Comparison of ENCODE assay signal across 12 cellular contexts in genomic region chr6:26034901-26035300, GRCh38. TPM values are rescaled to one million over a fixed set of nuclear protein-coding genes. Genes with fewer than 3 reads are reported as not detected.
DNase-seq lines count a peak whose midpoint lies in the region; ATAC-seq and TF ChIP-seq lines count a peak whose summit lies in the region.
"Had no signal": no experiment of that assay in that cellular context is flagged by ENCODE, and none has a peak within 500 bp of the region (broad histone marks: within the 10 kb centered on the region; RNA-seq: fewer than 3 reads in every experiment).

No MANE protein-coding gene starts in this region.

- H3K27me3 Mint-ChIP-seq in activated naive CD4-positive, alpha-beta T cell treated with anti-CD3 and anti-CD28 coated beads, Interleukin-2, amount 50 U/mL, for 24 hours: no peaks in the 10 kb centered on the region
- H3K27me3 Mint-ChIP-seq in endothelial cell (ENCODE audit: unreplicated experiment): peaks cover 1% of the 10 kb centered on the region
- H3K27me3 Mint-ChIP-seq in stimulated activated naive B cell treated with anti-CD40 and anti-IgM and Interleukin-4, amounts not matched to agents 10 μg/mL and 1 μg/mL and 100 μg/mL, for 72 hours: no peaks in the 10 kb centered on the region

- H3K27me3 ChIP-seq in PC-9 (ENCODE audit: insufficient read depth, low read depth) (no peaks in the 10 kb centered on the region), right cardiac atrium (ENCODE audit: control insufficient read depth, insufficient read depth) (no peaks in the 10 kb centered on the region)
- H3K27me3 ChIP-seq: left lung had no signal

- CTCF ChIA-PET in PC-9 (lab: Charles Lee): no interaction called here

- WGBS in right cardiac atrium: 91% methylated on average over 2 of the region's 2 CpGs

- H3K4me1 Mint-ChIP-seq in activated naive CD4-positive, alpha-beta T cell treated with anti-CD3 and anti-CD28 coated beads, Interleukin-2, amount 50 U/mL, for 24 hours: peaks cover 39% of the 10 kb centered on the region
- H3K4me1 Mint-ChIP-seq in endothelial cell (ENCODE audit: unreplicated experiment): peaks cover 21% of the 10 kb centered on the region
- peaks cover 11 to 36% of the 10 kb centered on the region in 2 donors for H3K4me1 Mint-ChIP-seq in stimulated activated naive B cell treated with anti-CD40 and anti-IgM and Interleukin-4, amounts not matched to agents 10 μg/mL and 1 μg/mL and 100 μg/mL, for 72 hours

- H3K4me3 Mint-ChIP-seq in activated naive CD4-positive, alpha-beta T cell treated with anti-CD3 and anti-CD28 coated beads, Interleukin-2, amount 50 U/mL, for 24 hours: peak overlapping the region; percentile 90
- H3K4me3 Mint-ChIP-seq in endothelial cell (ENCODE audit: unreplicated experiment): peak overlapping the region; percentile 32
- H3K4me3 Mint-ChIP-seq in stimulated activated naive B cell treated with anti-CD40 and anti-IgM and Interleukin-4, amounts not matched to agents 10 μg/mL and 1 μg/mL and 100 μg/mL, for 72 hours: no peak overlapping the region

- peaks cover 5% of the 10 kb centered on the region; the same call in 1 of the 2 replicates for H3K79me2 ChIP-seq in PC-9 (ENCODE audit: low read depth)

- peak overlapping the region; percentile 79 for H3K27ac ChIP-seq in PC-9
- no peak overlapping the region for H3K27ac ChIP-seq in right cardiac atrium (ENCODE audit: low read length)

- H4K20me1 ChIP-seq in PC-9 (ENCODE audit: insufficient read depth): no peaks in the 10 kb centered on the region

- no TSS peak for BruUV-seq in PC-9 (replicated peaks; lab: Mats Ljungman, UMichigan)

- H3F3A ChIP-seq in PC-9 (ENCODE audit: insufficient read depth, low read depth): peaks cover 36% of the 10 kb centered on the region

- H2AFZ ChIP-seq in PC-9: 0 out of 2 replicates have a peak overlapping the region, but pooled peaks have one; percentile 41

- POLR2A ChIA-PET in PC-9 (lab: Charles Lee; ENCODE audit: unreplicated experiment): interaction anchor here (0.6 kb wide), 1 partner anchor 10 kb away, joined by 3 read pairs; a partner anchor contains a TSS

- ATAC-seq in stimulated activated naive B cell treated with anti-CD40 and anti-IgM and Interleukin-4, amounts not matched to agents 10 μg/mL and 1 μg/mL and 100 μg/mL, for 72 hours (replicated peaks): no peak
- ATAC-seq in right cardiac atrium (no peak), HG02970 (IDR thresholded peaks at IDR 0.05; ENCODE audit: low FRiP score, unreplicated experiment) (no peak)
- ATAC-seq: left lung had no signal

- H3K4me1 ChIP-seq in PC-9 (replicated peaks; ENCODE audit: insufficient read depth): peaks cover 32% of the 10 kb centered on the region
- H3K4me1 ChIP-seq in right cardiac atrium (ENCODE audit: control insufficient read depth, insufficient read depth, low read length): peaks cover 2% of the 10 kb centered on the region

- H3K4me3 ChIP-seq in PC-9: peak overlapping the region; percentile 81; the same call in 1 of the 2 replicates
- no peak overlapping the region for H3K4me3 ChIP-seq in right cardiac atrium (ENCODE audit: low read length)
- H3K4me3 ChIP-seq: left lung had no signal

- H3K36me3 ChIP-seq in PC-9 (ENCODE audit: low read depth): no peaks in the 10 kb centered on the region
- H3K36me3 ChIP-seq: left lung had no signal

- H3K4me2 ChIP-seq in PC-9: peak overlapping the region; percentile 98

- H3K27ac Mint-ChIP-seq in activated naive CD4-positive, alpha-beta T cell treated with anti-CD3 and anti-CD28 coated beads, Interleukin-2, amount 50 U/mL, for 24 hours: peak overlapping the region; percentile 47
- H3K27ac Mint-ChIP-seq in endothelial cell (ENCODE audit: unreplicated experiment): peak overlapping the region; percentile 97
- H3K27ac Mint-ChIP-seq in stimulated activated naive B cell treated with anti-CD40 and anti-IgM and Interleukin-4, amounts not matched to agents 10 μg/mL and 1 μg/mL and 100 μg/mL, for 72 hours: peak overlapping the region; percentile 14

- TF ChIP-seq CTCF in PC-9 (conservative IDR thresholded peaks at IDR 0.05) (no peak), endothelial cell (IDR thresholded peaks at IDR 0.05; ENCODE audit: unreplicated experiment) (no peak)

- no peaks in the 10 kb centered on the region for H3K36me3 Mint-ChIP-seq in activated naive CD4-positive, alpha-beta T cell treated with anti-CD3 and anti-CD28 coated beads, Interleukin-2, amount 50 U/mL, for 24 hours
- H3K36me3 Mint-ChIP-seq in endothelial cell (ENCODE audit: low read depth, unreplicated experiment): no peaks in the 10 kb centered on the region
- peaks cover 5 to 8% of the 10 kb centered on the region in 2 donors for H3K36me3 Mint-ChIP-seq in stimulated activated naive B cell treated with anti-CD40 and anti-IgM and Interleukin-4, amounts not matched to agents 10 μg/mL and 1 μg/mL and 100 μg/mL, for 72 hours

- DNase-seq in activated naive CD4-positive, alpha-beta T cell treated with anti-CD3 and anti-CD28 coated beads, Interleukin-2, amount 50 U/mL, for 16 hours: no peak
- DNase-seq in PC-9: no peak
- no peak for DNase-seq in endothelial cell (ENCODE audit: low spot score)
- DNase-seq in stimulated activated naive B cell treated with anti-CD40 and anti-IgM and Interleukin-4, amounts not matched to agents 10 μg/mL and 1 μg/mL and 100 μg/mL, for 72 hours: no peak
- DNase-seq in right cardiac atrium: no peak
- no peak for DNase-seq in UCSD-AML1 (lab: John Stamatoyannopoulos, UW; ENCODE audit: unreplicated experiment)
- DNase-seq: effector CD8-positive, alpha-beta T cell; left lung; NCI-H2029; nucleus accumbens had no signal

- intact Hi-C loops in PC-9 (cut with micrococcal nuclease; ENCODE audit: unreplicated experiment): loop anchor here (5.0 kb wide), 2 partner anchors 1097 to 1112 kb away; a partner anchor contains a TSS
- intact Hi-C loops in right cardiac atrium (cut with DNase I): no loop called here

- H3K9me2 ChIP-seq in PC-9 (ENCODE audit: insufficient read depth): no peaks in the 10 kb centered on the region

- H3K9me3 Mint-ChIP-seq in activated naive CD4-positive, alpha-beta T cell treated with anti-CD3 and anti-CD28 coated beads, Interleukin-2, amount 50 U/mL, for 24 hours: no peaks in the 10 kb centered on the region
- H3K9me3 Mint-ChIP-seq in endothelial cell (ENCODE audit: unreplicated experiment): no peaks in the 10 kb centered on the region
- H3K9me3 Mint-ChIP-seq in stimulated activated naive B cell treated with anti-CD40 and anti-IgM and Interleukin-4, amounts not matched to agents 10 μg/mL and 1 μg/mL and 100 μg/mL, for 72 hours: peaks cover 0 to 4% of the 10 kb centered on the region in 2 donors

- H3K9me3 ChIP-seq in PC-9 (ENCODE audit: insufficient read depth, low read depth) (no peaks in the 10 kb centered on the region), right cardiac atrium (ENCODE audit: control insufficient read depth, low read length) (no peaks in the 10 kb centered on the region)
- H3K9me3 ChIP-seq: left lung had no signal

RNA-seq across cellular contexts. Expression of gene HFE, which starts 52.3 kb away (rescaled TPM):
- total RNA-seq in PC-9 (2021) (33.3 and 46.0 TPM in 2 replicates), endothelial cell (ENCODE audit: unreplicated experiment) (1.2 TPM), right cardiac atrium (10 to 100 TPM in 1 of 4 donors, 1 to 10 TPM in 3; 4.3 to 13.2 (median 8.4) TPM)
- polyA plus RNA-seq in right cardiac atrium: 5.3 TPM

Comparison
In these comparisons a context has a peak if more than half of its experiments do, and no peak if none do; other contexts are left out.
1. H3K27ac Mint-ChIP-seq: peak in every context shown above with its lines; median percentile 97 in endothelial cell; 47 in activated naive CD4-positive, alpha-beta T cell treated with anti-CD3 and anti-CD28 coated beads, Interleukin-2, amount 50 U/mL, for 24 hours; 14 in stimulated activated naive B cell treated with anti-CD40 and anti-IgM and Interleukin-4, amounts not matched to agents 10 μg/mL and 1 μg/mL and 100 μg/mL, for 72 hours.
2. H3K4me3 Mint-ChIP-seq: peak in activated naive CD4-positive, alpha-beta T cell treated with anti-CD3 and anti-CD28 coated beads, Interleukin-2, amount 50 U/mL, for 24 hours (single experiment) and endothelial cell (single experiment); none in stimulated activated naive B cell treated with anti-CD40 and anti-IgM and Interleukin-4, amounts not matched to agents 10 μg/mL and 1 μg/mL and 100 μg/mL, for 72 hours (0 of 2).